ENCODE assay signal across 18 cellular contexts in genomic region chr7:82859106-82859850, GRCh38.
DNase-seq lines count a peak whose midpoint lies in the region; ATAC-seq and TF ChIP-seq lines count a peak whose summit lies in the region.
"Had no signal": no experiment of that assay in that cellular context is flagged by ENCODE, and none has a peak within 500 bp of the region (broad histone marks: within the 10 kb centered on the region; RNA-seq: fewer than 3 reads in every experiment).

No MANE protein-coding gene starts in this region.

- H3K9me2 ChIP-seq in GM23248 (ENCODE audit: insufficient read depth): no peaks in the 10 kb centered on the region

- peak overlapping the region; percentile 48 for H4K8ac ChIP-seq in trophoblast cell (ENCODE audit: low read depth, low read length)

- no peak overlapping the region for H3K23ac ChIP-seq in trophoblast cell (ENCODE audit: low read length)

- no peak for ATAC-seq in GM18519 (IDR thresholded peaks at IDR 0.05; ENCODE audit: low FRiP score, unreplicated experiment)
- no peak for ATAC-seq in HG02870 (IDR thresholded peaks at IDR 0.05; ENCODE audit: unreplicated experiment)
- ATAC-seq: left lung; natural killer cell treated with Interleukin-12 subunit alpha and Interleukin-12 subunit beta and Interleukin-15 and Interleukin-18, amount 100 ng/mL, for 72 hours; right cardiac atrium; upper lobe of right lung had no signal

- H3K79me1 ChIP-seq in trophoblast cell (ENCODE audit: low read length): peaks cover 5% of the 10 kb centered on the region

- H3K27me3 ChIP-seq in GM23248 (replicated peaks; ENCODE audit: insufficient read depth) (no peaks in the 10 kb centered on the region), endodermal cell (ENCODE audit: control insufficient read depth, insufficient read depth, low read length, poor library complexity, severe bottlenecking) (no peaks in the 10 kb centered on the region), trophoblast cell (ENCODE audit: insufficient read depth, low read length) (no peaks in the 10 kb centered on the region), WERI-Rb-1 (ENCODE audit: insufficient read depth, low read depth, severe bottlenecking) (no peaks in the 10 kb centered on the region)
- H3K27me3 ChIP-seq: left lung, upper lobe of right lung had no signal

- H2BK12ac ChIP-seq in trophoblast cell (ENCODE audit: low read length): peak overlapping the region; percentile 61

- H3K9me3 ChIP-seq in GM23248 (ENCODE audit: low read depth) (no peaks in the 10 kb centered on the region), endodermal cell (ENCODE audit: control insufficient read depth, low read length) (no peaks in the 10 kb centered on the region), trophoblast cell (ENCODE audit: insufficient read depth, low read depth, low read length) (no peaks in the 10 kb centered on the region), WERI-Rb-1 (ENCODE audit: severe bottlenecking) (no peaks in the 10 kb centered on the region)
- H3K9me3 ChIP-seq: SJSA1, upper lobe of right lung had no signal

- H2AFZ ChIP-seq in GM23248: 0 out of 2 replicates have a peak overlapping the region, but pooled peaks have one; percentile 2
- H2AFZ ChIP-seq in trophoblast cell (ENCODE audit: insufficient read depth, low read length, poor library complexity): no peak overlapping the region

- H3K4me3 ChIP-seq in GM23248 (no peak overlapping the region), NB4 (ENCODE audit: low read depth, low read length) (no peak overlapping the region), endodermal cell (ENCODE audit: low read length) (no peak overlapping the region), trophoblast cell (ENCODE audit: low read depth, low read length) (no peak overlapping the region), WERI-Rb-1 (ENCODE audit: low read depth, low read length) (no peak overlapping the region)
- H3K4me3 ChIP-seq: left lung, SJSA1, upper lobe of right lung had no signal

- no peak for TF ChIP-seq POLR2A in NB4 (IDR thresholded peaks at IDR 0.05; ENCODE audit: extremely low read depth, insufficient read length)

- peak overlapping the region; percentile 88 for H2BK5ac ChIP-seq in trophoblast cell (ENCODE audit: low read depth, low read length, poor library complexity)

- peak overlapping the region; percentile 18 for H2AK5ac ChIP-seq in trophoblast cell (ENCODE audit: low read length)

- H3K27ac Mint-ChIP-seq in endodermal cell: peak overlapping the region; percentile 71
- no peak overlapping the region for H3K27ac Mint-ChIP-seq in activated T-cell treated with anti-CD3 and anti-CD28 coated beads, Interleukin-2, amount 50 U/mL, for 24 hours
- H3K27ac Mint-ChIP-seq: natural killer cell treated with Interleukin-12 subunit alpha and Interleukin-12 subunit beta and Interleukin-15 and Interleukin-18, amount 100 ng/mL, for 72 hours had no signal

- in situ Hi-C loops in GM23248 (cut with MboI): no loop called here

- no peak overlapping the region for H3K9ac ChIP-seq in GM23248
- no peak overlapping the region for H3K9ac ChIP-seq in endodermal cell (ENCODE audit: extremely low read depth, low read length, poor library complexity, severe bottlenecking)
- H3K9ac ChIP-seq in trophoblast cell (ENCODE audit: low read length): no peak overlapping the region

- H3F3A ChIP-seq in GM23248 (ENCODE audit: insufficient read depth): no peaks in the 10 kb centered on the region

- H3K4me2 ChIP-seq in GM23248 (ENCODE audit: unreplicated experiment): peak overlapping the region; percentile 18
- H3K4me2 ChIP-seq in trophoblast cell (ENCODE audit: low read length): no peak overlapping the region

- H3K4me1 ChIP-seq in GM23248 (ENCODE audit: insufficient read depth): peaks cover 16% of the 10 kb centered on the region
- H3K4me1 ChIP-seq in endodermal cell (ENCODE audit: control insufficient read depth, insufficient read depth, low read length): no peaks in the 10 kb centered on the region
- peaks cover 5 to 6% of the 10 kb centered on the region in 2 experiments for H3K4me1 ChIP-seq in trophoblast cell (ENCODE audit: control insufficient read depth in 1 of 2, insufficient read depth in 2 of 2, low read length in 2 of 2)
- H3K4me1 ChIP-seq: left lung, upper lobe of right lung had no signal

- 33 to 38% methylated on average over 1 of the region's 1 CpG for WGBS in GM23248 (ENCODE audit: low coverage in 1 of 2, low lambda C conversion rate in 2 of 2, missing lambda C conversion rate in 2 of 2), 2 experiments
- WGBS in endodermal cell (ENCODE audit: insufficient coverage in 1 of 2, insufficient read length in 1 of 2), 2 experiments: 87 to 100% methylated on average over 1 of the region's 1 CpG
- no CpG with 5 or more reads among the region's 1 CpG for WGBS in trophoblast cell (ENCODE audit: extremely low coverage, insufficient coverage, insufficient read length)

- H3K79me2 ChIP-seq in GM23248 (ENCODE audit: insufficient read depth) (no peaks in the 10 kb centered on the region), trophoblast cell (ENCODE audit: control insufficient read depth, insufficient read depth, low read length, poor library complexity) (no peaks in the 10 kb centered on the region)

- H3K36me3 ChIP-seq in GM23248 (ENCODE audit: low read depth) (no peaks in the 10 kb centered on the region), endodermal cell (ENCODE audit: control insufficient read depth, insufficient read depth, low read length) (no peaks in the 10 kb centered on the region), trophoblast cell (ENCODE audit: control insufficient read depth in 1 of 2, insufficient read depth in 2 of 2, low read length in 2 of 2) (no peaks in the 10 kb centered on the region), WERI-Rb-1 (no peaks in the 10 kb centered on the region)
- H3K36me3 ChIP-seq: left lung, SJSA1, upper lobe of right lung had no signal

- peak overlapping the region; percentile 67 for H2BK120ac ChIP-seq in trophoblast cell (ENCODE audit: insufficient read depth, low read length, poor library complexity)

- H3K14ac ChIP-seq in trophoblast cell (ENCODE audit: low read length): peak overlapping the region; percentile 62

- H4K20me1 ChIP-seq in GM23248 (ENCODE audit: insufficient read depth): no peaks in the 10 kb centered on the region

- no peak overlapping the region for H3K4ac ChIP-seq in trophoblast cell (ENCODE audit: low read depth, low read length)

- H3K9me3 Mint-ChIP-seq in endodermal cell: no peaks in the 10 kb centered on the region
- H3K9me3 Mint-ChIP-seq in activated T-cell treated with anti-CD3 and anti-CD28 coated beads, Interleukin-2, amount 50 U/mL, for 24 hours: peaks cover 4% of the 10 kb centered on the region

- no peaks in the 10 kb centered on the region for H3K4me1 Mint-ChIP-seq in endodermal cell
- H3K4me1 Mint-ChIP-seq in activated T-cell treated with anti-CD3 and anti-CD28 coated beads, Interleukin-2, amount 50 U/mL, for 24 hours (ENCODE audit: low read depth): no peaks in the 10 kb centered on the region

- no peaks in the 10 kb centered on the region for H3K27me3 Mint-ChIP-seq in endodermal cell (ENCODE audit: insufficient read depth)
- H3K27me3 Mint-ChIP-seq in activated T-cell treated with anti-CD3 and anti-CD28 coated beads, Interleukin-2, amount 50 U/mL, for 24 hours: no peaks in the 10 kb centered on the region
- H3K27me3 Mint-ChIP-seq: natural killer cell treated with Interleukin-12 subunit alpha and Interleukin-12 subunit beta and Interleukin-15 and Interleukin-18, amount 100 ng/mL, for 72 hours had no signal

- H4K91ac ChIP-seq in trophoblast cell (ENCODE audit: low read depth, low read length): peak overlapping the region; percentile 80

- no peaks in the 10 kb centered on the region for H3K36me3 Mint-ChIP-seq in endodermal cell (ENCODE audit: low read depth)
- no peaks in the 10 kb centered on the region for H3K36me3 Mint-ChIP-seq in activated T-cell treated with anti-CD3 and anti-CD28 coated beads, Interleukin-2, amount 50 U/mL, for 24 hours (ENCODE audit: low read depth)
- H3K36me3 Mint-ChIP-seq: natural killer cell treated with Interleukin-12 subunit alpha and Interleukin-12 subunit beta and Interleukin-15 and Interleukin-18, amount 100 ng/mL, for 72 hours had no signal

- H3K27ac ChIP-seq in GM23248 (no peak overlapping the region), endodermal cell (ENCODE audit: low read depth, low read length) (no peak overlapping the region), trophoblast cell (ENCODE audit: low read depth, low read length) (peak overlapping the region; percentile 88), WERI-Rb-1 (no peak overlapping the region)
- H3K27ac ChIP-seq: left lung, SJSA1, upper lobe of right lung had no signal

- DNase-seq in GM23248: peak; percentile 10
- peak; percentile 43 for DNase-seq in NB4 (ENCODE audit: low read depth)
- no peak for DNase-seq in endodermal cell
- DNase-seq in trophoblast cell: peak in 1 of 2 donors; percentile 18
- no peak for DNase-seq in activated T-cell treated with anti-CD3 and anti-CD28 coated beads, Interleukin-2, amount 50 U/mL, for 24 hours
- no peak for DNase-seq in WERI-Rb-1
- DNase-seq: activated CD8-positive, alpha-beta memory T cell treated with anti-CD3 and anti-CD28 coated beads for 24 hours; activated gamma-delta T cell; C1 segment of cervical spinal cord; Karpas-422; left lung; right cardiac atrium; stimulated activated CD4-positive, alpha-beta T cell treated with anti-CD3 and anti-CD28 coated beads, Interleukin-4, amount 100 ng/mL, for 24 hours; upper lobe of right lung had no signal

- H3K18ac ChIP-seq in trophoblast cell (ENCODE audit: low read length): peak overlapping the region; percentile 20

- no peak for TF ChIP-seq CTCF in NB4 (IDR thresholded peaks at IDR 0.05; ENCODE audit: low read depth, low read length)
- no peak for TF ChIP-seq CTCF in endodermal cell (conservative IDR thresholded peaks at IDR 0.05)
- TF ChIP-seq CTCF in WERI-Rb-1 (IDR thresholded peaks at IDR 0.05; ENCODE audit: low read depth, low read length): no peak

- H4K12ac ChIP-seq in trophoblast cell (ENCODE audit: low read depth, low read length): no peak overlapping the region

- no peak overlapping the region for H3K4me3 Mint-ChIP-seq in endodermal cell
- no peak overlapping the region for H3K4me3 Mint-ChIP-seq in activated T-cell treated with anti-CD3 and anti-CD28 coated beads, Interleukin-2, amount 50 U/mL, for 24 hours
- H3K4me3 Mint-ChIP-seq: natural killer cell treated with Interleukin-12 subunit alpha and Interleukin-12 subunit beta and Interleukin-15 and Interleukin-18, amount 100 ng/mL, for 72 hours had no signal

Comparison
In these comparisons a context has a peak if more than half of its experiments do, and no peak if none do; other contexts are left out.
1. DNase-seq: peak in GM23248 (single experiment) and NB4 (single experiment); none in endodermal cell (single experiment), activated T-cell treated with anti-CD3 and anti-CD28 coated beads, Interleukin-2, amount 50 U/mL, for 24 hours (single experiment) and WERI-Rb-1 (single experiment).